9 cellular contexts compared by ENCODE assay signal in genomic region chr14:24179961-24180726, GRCh38. TPM values are rescaled to one million over a fixed set of nuclear protein-coding genes. Genes with fewer than 3 reads are reported as not detected.
DNase-seq lines count a peak whose midpoint lies in the region; ATAC-seq and TF ChIP-seq lines count a peak whose summit lies in the region.
"Had no signal": no experiment of that assay in that cellular context is flagged by ENCODE, and none has a peak within 500 bp of the region (broad histone marks: within the 10 kb centered on the region; RNA-seq: fewer than 3 reads in every experiment).

No MANE protein-coding gene starts in this region.

- peaks cover 0 to 11% (median 0%) of the 10 kb centered on the region in 7 donors for H3K4me1 Mint-ChIP-seq in naive thymus-derived CD4-positive, alpha-beta T cell
- no peaks in the 10 kb centered on the region for H3K4me1 Mint-ChIP-seq in activated T-helper 1 cell treated with anti-CD3 and anti-CD28 coated beads, Interleukin-12 subunit alpha, Interleukin-12 subunit beta, Interleukin-2, Interleukin-4 antibody, amounts not matched to agents 30 ng/mL and 10 ng/mL and 1 ng/mL, durations not matched to agents 14 hours and 24 hours and 36 hours (ENCODE audit: low read depth)

- H3K27ac ChIP-seq in naive thymus-derived CD4-positive, alpha-beta T cell (ENCODE audit: low read depth, low read length): no peak overlapping the region
- H3K27ac ChIP-seq: neutrophil had no signal

- no peak overlapping the region for H3K4me3 ChIP-seq in epithelial cell of proximal tubule (ENCODE audit: low read depth, low read length)
- H3K4me3 ChIP-seq in naive thymus-derived CD4-positive, alpha-beta T cell (ENCODE audit: low read length): no peak overlapping the region

- no peaks in the 10 kb centered on the region for H3K9me3 ChIP-seq in naive thymus-derived CD4-positive, alpha-beta T cell (ENCODE audit: control insufficient read depth in 2 of 3, low read length in 3 of 3)
- H3K9me3 ChIP-seq: neutrophil had no signal

- H3K4me1 ChIP-seq in naive thymus-derived CD4-positive, alpha-beta T cell (ENCODE audit: control insufficient read depth in 2 of 2, insufficient read depth in 2 of 2, low read length in 2 of 2): no peaks in the 10 kb centered on the region

- peaks cover 0 to 29% (median 4%) of the 10 kb centered on the region in 5 donors for H3K36me3 Mint-ChIP-seq in naive thymus-derived CD4-positive, alpha-beta T cell
- H3K36me3 Mint-ChIP-seq in activated T-helper 1 cell treated with anti-CD3 and anti-CD28 coated beads, Interleukin-12 subunit alpha, Interleukin-12 subunit beta, Interleukin-2, Interleukin-4 antibody, amounts not matched to agents 30 ng/mL and 10 ng/mL and 1 ng/mL, durations not matched to agents 14 hours and 24 hours and 36 hours (ENCODE audit: low read depth): peaks cover 62% of the 10 kb centered on the region

- H3K27me3 Mint-ChIP-seq in naive thymus-derived CD4-positive, alpha-beta T cell: no peaks in the 10 kb centered on the region
- no peaks in the 10 kb centered on the region for H3K27me3 Mint-ChIP-seq in activated T-helper 1 cell treated with anti-CD3 and anti-CD28 coated beads, Interleukin-12 subunit alpha, Interleukin-12 subunit beta, Interleukin-2, Interleukin-4 antibody, amounts not matched to agents 30 ng/mL and 10 ng/mL and 1 ng/mL, durations not matched to agents 14 hours and 24 hours and 36 hours (ENCODE audit: insufficient read depth)

- H3K36me3 ChIP-seq in naive thymus-derived CD4-positive, alpha-beta T cell (ENCODE audit: control insufficient read depth in 2 of 3, insufficient read depth in 3 of 3, low read length in 3 of 3): peaks cover 0 to 87% (median 23%) of the 10 kb centered on the region in 3 experiments

- peak overlapping the region in 6 of 9 donors; percentile 31 to 75 (median 46) for H3K27ac Mint-ChIP-seq in naive thymus-derived CD4-positive, alpha-beta T cell
- no peak overlapping the region for H3K27ac Mint-ChIP-seq in activated T-helper 1 cell treated with anti-CD3 and anti-CD28 coated beads, Interleukin-12 subunit alpha, Interleukin-12 subunit beta, Interleukin-2, Interleukin-4 antibody, amounts not matched to agents 30 ng/mL and 10 ng/mL and 1 ng/mL, durations not matched to agents 14 hours and 24 hours and 36 hours

- H3K9me3 Mint-ChIP-seq in naive thymus-derived CD4-positive, alpha-beta T cell: peaks cover 0 to 3% (median 0%) of the 10 kb centered on the region in 11 donors
- H3K9me3 Mint-ChIP-seq in activated T-helper 1 cell treated with anti-CD3 and anti-CD28 coated beads, Interleukin-12 subunit alpha, Interleukin-12 subunit beta, Interleukin-2, Interleukin-4 antibody, amounts not matched to agents 30 ng/mL and 10 ng/mL and 1 ng/mL, durations not matched to agents 14 hours and 24 hours and 36 hours: no peaks in the 10 kb centered on the region

- no peaks in the 10 kb centered on the region for H3K27me3 ChIP-seq in naive thymus-derived CD4-positive, alpha-beta T cell (ENCODE audit: control insufficient read depth in 2 of 2, insufficient read depth in 2 of 2, low read length in 2 of 2)
- H3K27me3 ChIP-seq: neutrophil had no signal

- CTCF ChIA-PET in naive thymus-derived CD4-positive, alpha-beta T cell (lab: Charles Lee): interaction anchor here (0.7 kb wide), 1 partner anchor 18 kb away, joined by 3 read pairs; no protein-coding TSS in a partner anchor

- intact Hi-C loops in naive thymus-derived CD4-positive, alpha-beta T cell (cut with micrococcal nuclease): no loop called here
- intact Hi-C loops in activated T-helper 1 cell treated with anti-CD3 and anti-CD28 coated beads, Interleukin-12 subunit alpha, Interleukin-12 subunit beta, Interleukin-2, Interleukin-4 antibody, amounts not matched to agents 30 ng/mL and 10 ng/mL and 1 ng/mL, durations not matched to agents 14 hours and 24 hours and 36 hours (cut with micrococcal nuclease): no loop called here

- TF ChIP-seq CTCF in AG09319 (IDR thresholded peaks at IDR 0.05; ENCODE audit: low read depth, low read length) (no peak), epithelial cell of proximal tubule (conservative IDR thresholded peaks at IDR 0.05; ENCODE audit: low read depth, low read length) (no peak)

- DNase-seq in AG09319 (ENCODE audit: extremely low read depth, low read depth): peak; percentile 63
- peak; percentile 80 for DNase-seq in NCI-H2107 treated with DMSO at 0.1 percent for 48 hours (lab: John Stamatoyannopoulos, UW; ENCODE audit: unreplicated experiment)
- peak; percentile 97 for DNase-seq in epithelial cell of proximal tubule (ENCODE audit: low read depth)
- DNase-seq in naive thymus-derived CD4-positive, alpha-beta T cell: no peak
- no peak for DNase-seq in hepatic stellate cell (ENCODE audit: low spot score)
- no peak for DNase-seq in NOMO-1 treated with dmso at 0.1 percent for 144 hours (lab: John Stamatoyannopoulos, UW; ENCODE audit: unreplicated experiment)
- DNase-seq in activated T-helper 1 cell treated with anti-CD3 and anti-CD28 coated beads, Interleukin-12 subunit alpha, Interleukin-12 subunit beta, Interleukin-2, Interleukin-4 antibody, amounts not matched to agents 30 ng/mL and 10 ng/mL and 1 ng/mL, durations not matched to agents 14 hours and 24 hours and 36 hours (ENCODE audit: low spot score): no peak

- no peak overlapping the region for H3K4me3 Mint-ChIP-seq in naive thymus-derived CD4-positive, alpha-beta T cell
- H3K4me3 Mint-ChIP-seq in activated T-helper 1 cell treated with anti-CD3 and anti-CD28 coated beads, Interleukin-12 subunit alpha, Interleukin-12 subunit beta, Interleukin-2, Interleukin-4 antibody, amounts not matched to agents 30 ng/mL and 10 ng/mL and 1 ng/mL, durations not matched to agents 14 hours and 24 hours and 36 hours: no peak overlapping the region

- POLR2A ChIA-PET in naive thymus-derived CD4-positive, alpha-beta T cell (lab: Charles Lee): interaction anchor here (2.7 kb wide), 1 partner anchor 9 kb away, joined by 9 read pairs; the partner anchor contains the start of gene IPO4

- ATAC-seq in naive thymus-derived CD4-positive, alpha-beta T cell: no peak
- no peak for ATAC-seq in GM18867 (IDR thresholded peaks at IDR 0.05; ENCODE audit: unreplicated experiment)

RNA-seq across cellular contexts. Expression of gene REC8, which starts 8.3 kb away (rescaled TPM):
- 122 and 158 TPM in 2 replicates for total RNA-seq in epithelial cell of proximal tubule
- total RNA-seq in naive thymus-derived CD4-positive, alpha-beta T cell: 10 to 100 TPM; 20.3 to 80.5 (median 68.6) TPM
- polyA plus RNA-seq in naive thymus-derived CD4-positive, alpha-beta T cell: 10 to 100 TPM in 1 of 2 donors, 1 to 10 TPM in 1; 4.4 to 10.7 TPM
- 27.8 and 28.9 TPM in 2 replicates for total RNA-seq in activated T-helper 1 cell treated with anti-CD3 and anti-CD28 coated beads, Interleukin-12 subunit alpha, Interleukin-12 subunit beta, Interleukin-2, Interleukin-4 antibody, amounts not matched to agents 30 ng/mL and 10 ng/mL and 1 ng/mL, durations not matched to agents 14 hours and 24 hours and 36 hours

RNA-seq across cellular contexts. Expression of gene IPO4, which starts 8.5 kb away (rescaled TPM):
- total RNA-seq in epithelial cell of proximal tubule: 60.4 and 102 TPM in 2 replicates
- 10 to 100 TPM; 21.5 to 45.2 (median 42.2) TPM for total RNA-seq in naive thymus-derived CD4-positive, alpha-beta T cell
- polyA plus RNA-seq in naive thymus-derived CD4-positive, alpha-beta T cell: 10 to 100 TPM; 17.5 to 36.2 TPM
- total RNA-seq in activated T-helper 1 cell treated with anti-CD3 and anti-CD28 coated beads, Interleukin-12 subunit alpha, Interleukin-12 subunit beta, Interleukin-2, Interleukin-4 antibody, amounts not matched to agents 30 ng/mL and 10 ng/mL and 1 ng/mL, durations not matched to agents 14 hours and 24 hours and 36 hours: 106 and 107 TPM in 2 replicates

RNA-seq across cellular contexts. Expression of gene TM9SF1, which starts 15.1 kb away (rescaled TPM):
- 54.4 and 84.1 TPM in 2 replicates for total RNA-seq in epithelial cell of proximal tubule
- total RNA-seq in naive thymus-derived CD4-positive, alpha-beta T cell: 10 to 100 TPM; 16.2 to 40.5 (median 19.2) TPM
- 10 to 100 TPM; 32.1 to 34.4 TPM for polyA plus RNA-seq in naive thymus-derived CD4-positive, alpha-beta T cell
- 34.5 and 35.3 TPM in 2 replicates for total RNA-seq in activated T-helper 1 cell treated with anti-CD3 and anti-CD28 coated beads, Interleukin-12 subunit alpha, Interleukin-12 subunit beta, Interleukin-2, Interleukin-4 antibody, amounts not matched to agents 30 ng/mL and 10 ng/mL and 1 ng/mL, durations not matched to agents 14 hours and 24 hours and 36 hours

RNA-seq across cellular contexts. Expression of gene IRF9, which starts 19.1 kb away (rescaled TPM):
- total RNA-seq in epithelial cell of proximal tubule: 26.8 and 45.1 TPM in 2 replicates
- total RNA-seq in naive thymus-derived CD4-positive, alpha-beta T cell: 100 to 1,000 TPM; 133 to 337 (median 189) TPM
- 100 to 1,000 TPM in 1 of 2 donors, 10 to 100 TPM in 1; 73.3 to 110 TPM for polyA plus RNA-seq in naive thymus-derived CD4-positive, alpha-beta T cell
- 130 and 152 TPM in 2 replicates for total RNA-seq in activated T-helper 1 cell treated with anti-CD3 and anti-CD28 coated beads, Interleukin-12 subunit alpha, Interleukin-12 subunit beta, Interleukin-2, Interleukin-4 antibody, amounts not matched to agents 30 ng/mL and 10 ng/mL and 1 ng/mL, durations not matched to agents 14 hours and 24 hours and 36 hours

RNA-seq across cellular contexts. Expression of gene TSSK4, which starts 25.4 kb away (rescaled TPM):
- total RNA-seq in epithelial cell of proximal tubule: not detected in 2 replicates
- 1 to 10 TPM in 2 of 5 experiments, under 1 TPM in 2, not detected in 1; 0.22 to 1.9 (median 1.1) TPM for total RNA-seq in naive thymus-derived CD4-positive, alpha-beta T cell
- polyA plus RNA-seq in naive thymus-derived CD4-positive, alpha-beta T cell: 1 to 10 TPM; 1.0 to 1.4 TPM
- 0.42 and 0.49 TPM in 2 replicates for total RNA-seq in activated T-helper 1 cell treated with anti-CD3 and anti-CD28 coated beads, Interleukin-12 subunit alpha, Interleukin-12 subunit beta, Interleukin-2, Interleukin-4 antibody, amounts not matched to agents 30 ng/mL and 10 ng/mL and 1 ng/mL, durations not matched to agents 14 hours and 24 hours and 36 hours

Comparison
In these comparisons a context has a peak if more than half of its experiments do, and no peak if none do; other contexts are left out.
1. DNase-seq: peak in AG09319 (single experiment), NCI-H2107 treated with DMSO at 0.1 percent for 48 hours (single experiment) and epithelial cell of proximal tubule (single experiment); none in naive thymus-derived CD4-positive, alpha-beta T cell (0 of 9), hepatic stellate cell (single experiment), NOMO-1 treated with dmso at 0.1 percent for 144 hours (single experiment) and activated T-helper 1 cell treated with anti-CD3 and anti-CD28 coated beads, Interleukin-12 subunit alpha, Interleukin-12 subunit beta, Interleukin-2, Interleukin-4 antibody, amounts not matched to agents 30 ng/mL and 10 ng/mL and 1 ng/mL, durations not matched to agents 14 hours and 24 hours and 36 hours (single experiment).